In the genomic region with DNA sequence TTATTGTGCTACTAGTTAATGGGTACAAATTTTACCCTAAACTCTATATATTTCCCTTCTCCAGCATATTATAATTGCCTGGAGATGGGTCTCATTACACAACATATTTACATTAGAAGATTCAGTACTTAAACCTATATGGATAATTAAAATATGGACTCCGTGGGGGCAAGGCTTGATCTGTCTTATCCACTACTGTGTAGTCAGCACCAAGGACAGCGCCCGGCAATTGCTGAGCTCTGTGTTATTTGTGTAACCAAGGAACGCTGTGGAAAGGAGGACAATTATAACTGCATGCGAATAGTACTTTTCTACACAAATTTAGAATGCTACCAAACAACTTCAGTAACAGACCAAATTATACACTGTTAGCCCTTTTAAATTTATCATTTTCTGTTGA, we compare ENCODE assay signal across 9 cellular contexts.
A peak's percentile ranks its signal among the peaks of the same experiment; 100 is the strongest.
DNase-seq lines count a peak whose midpoint lies in the region; ATAC-seq, FAIRE-seq and TF ChIP-seq lines count a peak whose summit lies in the region.
"Had no signal": no experiment of that assay in that cellular context is flagged by ENCODE, and none has a peak within 500 bp of the region (broad histone marks: within the 10 kb centered on the region; RNA-seq: fewer than 3 reads in every experiment).

No MANE protein-coding gene starts in this region.

- DNase-seq in Calu3 (peak; percentile 48), HTR-8/SVneo (ENCODE audit: insufficient read length, low spot score) (peak; percentile 51), WERI-Rb-1 (peak; percentile 55), islet precursor cell (peak; percentile 69), NCI-H524 treated with DMSO at 0.1 percent for 48 hours (lab: John Stamatoyannopoulos, UW) (no peak), NCI-H1105 (lab: John Stamatoyannopoulos, UW) (no peak), cerebellum (ENCODE audit: low spot score) (no peak)

- CTCF ChIA-PET in Calu3 (lab: Charles Lee): no interaction called here

- no peak overlapping the region for H3K4me3 Mint-ChIP-seq in Calu3 (ENCODE audit: low read depth, unreplicated experiment)

- no peak overlapping the region for H3K27ac ChIP-seq in WERI-Rb-1
- H3K27ac ChIP-seq: SJSA1 had no signal

- TF ChIP-seq CTCF in Calu3 (IDR thresholded peaks at IDR 0.05; ENCODE audit: unreplicated experiment) (no peak), WERI-Rb-1 (IDR thresholded peaks at IDR 0.05; ENCODE audit: low read depth, low read length) (no peak)

- intact Hi-C loops in Calu3 (cut with micrococcal nuclease; ENCODE audit: unreplicated experiment): no loop called here

- H3K36me3 Mint-ChIP-seq in Calu3 (ENCODE audit: insufficient read depth, unreplicated experiment): no peaks in the 10 kb centered on the region

- H3K9me3 ChIP-seq in WERI-Rb-1 (ENCODE audit: severe bottlenecking): no peaks in the 10 kb centered on the region
- H3K9me3 ChIP-seq: SJSA1 had no signal

- no peak for FAIRE-seq in HTR-8/SVneo (lab: Jason Lieb, UNC)

- H3K27me3 ChIP-seq in WERI-Rb-1 (ENCODE audit: insufficient read depth, low read depth, severe bottlenecking): no peaks in the 10 kb centered on the region
- H3K27me3 ChIP-seq: SJSA1 had no signal

- ATAC-seq in GM18858 (IDR thresholded peaks at IDR 0.05; ENCODE audit: unreplicated experiment): no peak

- H3K4me3 ChIP-seq in WERI-Rb-1 (ENCODE audit: low read depth, low read length): no peak overlapping the region
- H3K4me3 ChIP-seq: SJSA1 had no signal

- H3K36me3 ChIP-seq in WERI-Rb-1: no peaks in the 10 kb centered on the region
- H3K36me3 ChIP-seq: SJSA1 had no signal

- no peaks in the 10 kb centered on the region for H3K4me1 Mint-ChIP-seq in Calu3 (ENCODE audit: low read depth, unreplicated experiment)

- H3K27ac Mint-ChIP-seq in Calu3 (ENCODE audit: unreplicated experiment): no peak overlapping the region

- no TSS peak for BruUV-seq in Calu3 (replicated peaks; lab: Mats Ljungman, UMichigan)

- no peaks in the 10 kb centered on the region for H3K27me3 Mint-ChIP-seq in Calu3 (ENCODE audit: unreplicated experiment)

- peaks cover 2% of the 10 kb centered on the region for H3K9me3 Mint-ChIP-seq in Calu3 (ENCODE audit: low read depth, unreplicated experiment)

Comparison
In these comparisons a context has a peak if more than half of its experiments do, and no peak if none do; other contexts are left out.
1. DNase-seq: peak in Calu3 (single experiment), HTR-8/SVneo (single experiment), WERI-Rb-1 (single experiment) and islet precursor cell (single experiment); none in NCI-H524 treated with DMSO at 0.1 percent for 48 hours (single experiment), NCI-H1105 (single experiment) and cerebellum (single experiment).